9 cellular contexts compared by ENCODE assay signal in the genomic region with DNA sequence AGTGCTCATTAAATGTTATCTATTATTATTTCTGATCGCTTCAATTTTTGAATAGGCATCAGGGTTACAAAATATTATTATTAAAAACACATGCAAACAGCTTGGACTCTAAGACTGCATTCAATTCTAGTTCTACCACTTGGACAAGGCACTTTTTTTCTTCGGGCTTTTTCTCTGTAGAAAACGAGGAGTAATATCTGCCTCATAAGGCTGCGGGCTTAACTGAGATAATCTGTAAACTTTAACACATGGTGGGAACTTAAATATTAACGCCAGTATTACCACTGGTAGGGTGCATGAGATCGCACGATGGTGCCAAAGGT. TPM values are rescaled to one million over a fixed set of nuclear protein-coding genes. Genes with fewer than 3 reads are reported as not detected.
DNase-seq lines count a peak whose midpoint lies in the region; ATAC-seq, FAIRE-seq and TF ChIP-seq lines count a peak whose summit lies in the region.
"Had no signal": no experiment of that assay in that cellular context is flagged by ENCODE, and none has a peak within 500 bp of the region (broad histone marks: within the 10 kb centered on the region; RNA-seq: fewer than 3 reads in every experiment).

No MANE protein-coding gene starts in this region.

- H3K4me1 ChIP-seq in thoracic aorta (ENCODE audit: control insufficient read depth in 1 of 2, low read depth in 2 of 2) = peaks cover 3 to 7% of the 10 kb centered on the region in 2 donors

- H3K27me3 ChIP-seq in thoracic aorta (replicated peaks; ENCODE audit: insufficient read depth) = no peaks in the 10 kb centered on the region

- ATAC-seq in GM18511 (IDR thresholded peaks at IDR 0.05; ENCODE audit: unreplicated experiment) (peak; percentile 45), HG02943 (IDR thresholded peaks at IDR 0.05; ENCODE audit: low read depth, unreplicated experiment) (peak; percentile 47), thoracic aorta (ENCODE audit: insufficient number of reproducible peaks, low FRiP score, low read depth) (no peak), GM18502 (IDR thresholded peaks at IDR 0.05; ENCODE audit: poor library complexity, unreplicated experiment) (no peak)

- H3K27me3 Mint-ChIP-seq in activated T-helper 2 cell treated with anti-CD3 and anti-CD28 coated beads, Interferon-gamma antibody, Interleukin-2, Interleukin-4, amounts not matched to agents 10 μg/mL and 5 μg/mL and 100 μg/mL, durations not matched to agents 14 hours and 24 hours and 36 hours (ENCODE audit: low read depth) = peaks cover 14% of the 10 kb centered on the region

- peaks cover under 1% of the 10 kb centered on the region for H3K36me3 Mint-ChIP-seq in activated T-helper 2 cell treated with anti-CD3 and anti-CD28 coated beads, Interferon-gamma antibody, Interleukin-2, Interleukin-4, amounts not matched to agents 10 μg/mL and 5 μg/mL and 100 μg/mL, durations not matched to agents 14 hours and 24 hours and 36 hours (ENCODE audit: low read depth)

- no peaks in the 10 kb centered on the region for H3K9me3 ChIP-seq in thoracic aorta

- peak overlapping the region; percentile 94 for H3K27ac Mint-ChIP-seq in activated T-helper 2 cell treated with anti-CD3 and anti-CD28 coated beads, Interferon-gamma antibody, Interleukin-2, Interleukin-4, amounts not matched to agents 10 μg/mL and 5 μg/mL and 100 μg/mL, durations not matched to agents 14 hours and 24 hours and 36 hours

- H3K4me3 Mint-ChIP-seq in activated T-helper 2 cell treated with anti-CD3 and anti-CD28 coated beads, Interferon-gamma antibody, Interleukin-2, Interleukin-4, amounts not matched to agents 10 μg/mL and 5 μg/mL and 100 μg/mL, durations not matched to agents 14 hours and 24 hours and 36 hours (ENCODE audit: low read depth) = peak overlapping the region; percentile 98

- peaks cover 42% of the 10 kb centered on the region for H3K4me1 Mint-ChIP-seq in activated T-helper 2 cell treated with anti-CD3 and anti-CD28 coated beads, Interferon-gamma antibody, Interleukin-2, Interleukin-4, amounts not matched to agents 10 μg/mL and 5 μg/mL and 100 μg/mL, durations not matched to agents 14 hours and 24 hours and 36 hours (ENCODE audit: low read depth)

- DNase-seq in activated T-helper 2 cell treated with anti-CD3 and anti-CD28 coated beads, Interferon-gamma antibody, Interleukin-2, Interleukin-4, amounts not matched to agents 10 μg/mL and 5 μg/mL and 100 μg/mL, durations not matched to agents 14 hours and 24 hours and 36 hours (ENCODE audit: low spot score) = no peak
- no peak for DNase-seq in thoracic aorta (ENCODE audit: low spot score)
- DNase-seq in activated CD4-positive, CD25-positive, alpha-beta regulatory T cell (lab: John Stamatoyannopoulos, UW) = no peak
- no peak for DNase-seq in activated CD8-positive, alpha-beta memory T cell treated with anti-CD3 and anti-CD28 coated beads for 24 hours

- no peaks in the 10 kb centered on the region for H3K36me3 ChIP-seq in thoracic aorta

- no peaks in the 10 kb centered on the region for H3K9me3 Mint-ChIP-seq in activated T-helper 2 cell treated with anti-CD3 and anti-CD28 coated beads, Interferon-gamma antibody, Interleukin-2, Interleukin-4, amounts not matched to agents 10 μg/mL and 5 μg/mL and 100 μg/mL, durations not matched to agents 14 hours and 24 hours and 36 hours

- H3K27ac ChIP-seq in thoracic aorta = peak overlapping the region; percentile 29 to 49

- intact Hi-C loops in activated T-helper 2 cell treated with anti-CD3 and anti-CD28 coated beads, Interferon-gamma antibody, Interleukin-2, Interleukin-4, amounts not matched to agents 10 μg/mL and 5 μg/mL and 100 μg/mL, durations not matched to agents 14 hours and 24 hours and 36 hours (cut with micrococcal nuclease) = loop anchor here (1.0 to 5.0 kb wide), 9 partner anchors 54 to 1004 kb away; a partner anchor contains a TSS

- no peak for TF ChIP-seq CTCF in thoracic aorta (IDR thresholded peaks at IDR 0.05)

- FAIRE-seq in islet of Langerhans (lab: Jason Lieb, UNC) = peak; percentile 36

- peak overlapping the region; percentile 88 for H3K4me3 ChIP-seq in thoracic aorta

RNA-seq across cellular contexts. Expression of a gene that starts 0.5 kb away (rescaled TPM):
- total RNA-seq in activated T-helper 2 cell treated with anti-CD3 and anti-CD28 coated beads, Interferon-gamma antibody, Interleukin-2, Interleukin-4, amounts not matched to agents 10 μg/mL and 5 μg/mL and 100 μg/mL, durations not matched to agents 14 hours and 24 hours and 36 hours = 35.1 and 35.2 TPM in 2 replicates
- total RNA-seq in thoracic aorta = 1 to 10 TPM; 1.9 to 6.8 TPM

RNA-seq across cellular contexts. Expression of a gene that starts 54.0 kb away (rescaled TPM):
- 217 and 246 TPM in 2 replicates for total RNA-seq in activated T-helper 2 cell treated with anti-CD3 and anti-CD28 coated beads, Interferon-gamma antibody, Interleukin-2, Interleukin-4, amounts not matched to agents 10 μg/mL and 5 μg/mL and 100 μg/mL, durations not matched to agents 14 hours and 24 hours and 36 hours
- 10 to 100 TPM; 32.1 to 40.3 TPM for total RNA-seq in thoracic aorta
- total RNA-seq: SK-MEL-5 had no signal

Comparison
In these comparisons a context has a peak if more than half of its experiments do, and no peak if none do; other contexts are left out.
1. ATAC-seq: peak in GM18511 (single experiment) and HG02943 (single experiment); none in thoracic aorta (single experiment) and GM18502 (single experiment).